In genomic region chr1:94773296-94773809, GRCh38 we compare ENCODE assay signal across 1 cellular context.
TF ChIP-seq lines count a peak whose summit lies in the region.

No MANE protein-coding gene starts in this region.

TF ChIP-seq in WTC11, 78 proteins besides CTCF, POLR2A, EP300 and RAD21:
- TF ChIP-seq E2F5 (CRISPR knock-in tag; IDR thresholded peaks at IDR 0.05) (no peak), ZNF121 (CRISPR knock-in tag; IDR thresholded peaks at IDR 0.05) (no peak), NR1H2 (CRISPR knock-in tag; IDR thresholded peaks at IDR 0.05) (no peak), RORB (CRISPR knock-in tag; IDR thresholded peaks at IDR 0.05) (no peak), ZNF138 (CRISPR knock-in tag; conservative IDR thresholded peaks at IDR 0.05) (no peak), ETV6 (CRISPR knock-in tag; IDR thresholded peaks at IDR 0.05) (no peak), USF1 (CRISPR knock-in tag; IDR thresholded peaks at IDR 0.05) (no peak), SP1 (CRISPR knock-in tag; conservative IDR thresholded peaks at IDR 0.05) (no peak), ZSCAN18 (CRISPR knock-in tag; IDR thresholded peaks at IDR 0.05) (no peak), STAT6 (CRISPR knock-in tag; conservative IDR thresholded peaks at IDR 0.05; ENCODE audit: low read depth) (no peak), ZNF512 (CRISPR knock-in tag; IDR thresholded peaks at IDR 0.05; ENCODE audit: borderline replicate concordance) (no peak), NFE2L1 (CRISPR knock-in tag; IDR thresholded peaks at IDR 0.05) (no peak), EMX1 (CRISPR knock-in tag; IDR thresholded peaks at IDR 0.05) (no peak), CREM (CRISPR knock-in tag; IDR thresholded peaks at IDR 0.05) (no peak), TEAD1 (CRISPR knock-in tag; IDR thresholded peaks at IDR 0.05) (no peak), ATF2 (CRISPR knock-in tag; IDR thresholded peaks at IDR 0.05; ENCODE audit: borderline replicate concordance, low read depth) (no peak), E2F4 (CRISPR knock-in tag; IDR thresholded peaks at IDR 0.05; ENCODE audit: borderline replicate concordance, low read depth) (no peak), ZNF396 (CRISPR knock-in tag; IDR thresholded peaks at IDR 0.05; ENCODE audit: borderline replicate concordance) (no peak), ZNF425 (CRISPR knock-in tag; conservative IDR thresholded peaks at IDR 0.05) (no peak), MAX (CRISPR knock-in tag; IDR thresholded peaks at IDR 0.05) (no peak)
